Comparison of ENCODE assay signal across 20 cellular contexts in the genomic region with DNA sequence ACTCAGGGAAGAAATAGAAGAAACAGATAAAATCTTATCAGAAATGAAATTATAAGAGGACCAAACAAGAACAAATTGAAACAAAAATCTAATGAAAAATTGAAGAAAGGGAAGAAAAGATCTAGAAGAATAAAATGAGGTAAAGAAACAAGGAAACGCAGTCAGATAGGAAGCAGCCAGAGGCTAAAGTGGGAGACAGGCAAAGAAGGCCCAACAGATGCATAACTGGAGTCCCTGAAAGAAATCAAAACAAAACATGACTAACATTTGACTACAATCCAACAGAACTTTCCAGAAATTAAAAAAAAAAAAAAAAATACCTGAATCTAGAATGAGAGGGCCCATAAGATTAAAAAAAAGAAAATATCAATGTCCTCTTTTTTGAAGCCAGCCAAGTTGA.
DNase-seq lines count a peak whose midpoint lies in the region; ATAC-seq, FAIRE-seq and TF ChIP-seq lines count a peak whose summit lies in the region.
"Had no signal": no experiment of that assay in that cellular context is flagged by ENCODE, and none has a peak within 500 bp of the region (broad histone marks: within the 10 kb centered on the region; RNA-seq: fewer than 3 reads in every experiment).

No MANE protein-coding gene starts in this region.

- WGBS in A549 (ENCODE audit: missing lambda C conversion rate), result 97% methylated on average over 1 of the region's 1 CpG

- ATAC-seq in A549, result no peak
- ATAC-seq in stimulated activated naive CD8-positive, alpha-beta T cell treated with anti-CD3 and anti-CD28 coated beads, Interleukin-15, amount 100 ng/mL, for 72 hours, result no peak
- no peak for ATAC-seq in GM19324 (IDR thresholded peaks at IDR 0.05; ENCODE audit: low FRiP score, unreplicated experiment)
- ATAC-seq: left lobe of liver had no signal

- no peak for TF ChIP-seq POLR2A in A549 (IDR thresholded peaks at IDR 0.05; ENCODE audit: low read length)

- H3K4me1 ChIP-seq in A549, result peaks cover 9% of the 10 kb centered on the region
- H3K4me1 ChIP-seq: adrenal gland had no signal

- H3K9me3 ChIP-seq in A549, result peaks cover 26% of the 10 kb centered on the region

- H3K27ac ChIP-seq in A549 (no peak overlapping the region), caudate nucleus (ENCODE audit: low read depth, low read length) (peak overlapping the region; percentile 53)
- H3K27ac ChIP-seq: adrenal gland had no signal

- H3K4me3 Mint-ChIP-seq in stimulated activated naive CD8-positive, alpha-beta T cell treated with anti-CD3 and anti-CD28 coated beads, Interleukin-15, amount 100 ng/mL, for 72 hours, result no peak overlapping the region
- H3K4me3 Mint-ChIP-seq in immature natural killer cell, result peak overlapping the region in 1 of 5 donors; percentile 10
- H3K4me3 Mint-ChIP-seq in activated CD4-positive, alpha-beta T cell treated with anti-CD3 and anti-CD28 coated beads, Interleukin-2, amount 10 ng/mL, durations not matched to agents 24 days and 14 days, result no peak overlapping the region
- H3K4me3 Mint-ChIP-seq: H9 had no signal

- H3K27ac Mint-ChIP-seq in stimulated activated naive CD8-positive, alpha-beta T cell treated with anti-CD3 and anti-CD28 coated beads, Interleukin-15, amount 100 ng/mL, for 72 hours, result no peak overlapping the region
- no peak overlapping the region for H3K27ac Mint-ChIP-seq in immature natural killer cell
- H3K27ac Mint-ChIP-seq in activated CD4-positive, alpha-beta T cell treated with anti-CD3 and anti-CD28 coated beads, Interleukin-2, amount 10 ng/mL, durations not matched to agents 24 days and 14 days, result no peak overlapping the region

- TF ChIP-seq EP300 in A549 (IDR thresholded peaks at IDR 0.05), result no peak

- FAIRE-seq in A549 (lab: Jason Lieb, UNC), result no peak
- FAIRE-seq: small intestine had no signal

- no peaks in the 10 kb centered on the region for H3K4me1 Mint-ChIP-seq in stimulated activated naive CD8-positive, alpha-beta T cell treated with anti-CD3 and anti-CD28 coated beads, Interleukin-15, amount 100 ng/mL, for 72 hours
- no peaks in the 10 kb centered on the region for H3K4me1 Mint-ChIP-seq in immature natural killer cell
- no peaks in the 10 kb centered on the region for H3K4me1 Mint-ChIP-seq in activated CD4-positive, alpha-beta T cell treated with anti-CD3 and anti-CD28 coated beads, Interleukin-2, amount 10 ng/mL, durations not matched to agents 24 days and 14 days

- H3K4me3 ChIP-seq in A549 (no peak overlapping the region), fibroblast of pulmonary artery (replicated peaks; ENCODE audit: low read depth, low read length) (no peak overlapping the region)
- H3K4me3 ChIP-seq: adrenal gland had no signal

- H3K4me2 ChIP-seq in A549, result no peak overlapping the region

- POLR2A ChIA-PET in A549 (lab: Yijun Ruan, JAX), result no interaction called here

- peaks cover 5 to 15% (median 9%) of the 10 kb centered on the region in 3 donors for H3K36me3 Mint-ChIP-seq in immature natural killer cell
- peaks cover 3% of the 10 kb centered on the region for H3K36me3 Mint-ChIP-seq in activated CD4-positive, alpha-beta T cell treated with anti-CD3 and anti-CD28 coated beads, Interleukin-2, amount 10 ng/mL, durations not matched to agents 24 days and 14 days (ENCODE audit: low read depth)

- TF ChIP-seq CTCF in A549 (IDR thresholded peaks at IDR 0.05) (no peak), fibroblast of pulmonary artery (IDR thresholded peaks at IDR 0.05; ENCODE audit: low read length, missing control alignments) (no peak)

- intact Hi-C loops in activated CD4-positive, alpha-beta T cell treated with anti-CD3 and anti-CD28 coated beads, Interleukin-2, amount 10 ng/mL, durations not matched to agents 24 days and 14 days (cut with micrococcal nuclease), result no loop called here

- peaks cover 14 to 29% of the 10 kb centered on the region in 2 donors for H3K9me3 Mint-ChIP-seq in stimulated activated naive CD8-positive, alpha-beta T cell treated with anti-CD3 and anti-CD28 coated beads, Interleukin-15, amount 100 ng/mL, for 72 hours
- peaks cover 4 to 17% (median 12%) of the 10 kb centered on the region in 6 donors for H3K9me3 Mint-ChIP-seq in immature natural killer cell
- H3K9me3 Mint-ChIP-seq in activated CD4-positive, alpha-beta T cell treated with anti-CD3 and anti-CD28 coated beads, Interleukin-2, amount 10 ng/mL, durations not matched to agents 24 days and 14 days, result peaks cover 23% of the 10 kb centered on the region

- no peaks in the 10 kb centered on the region for H3K27me3 Mint-ChIP-seq in stimulated activated naive CD8-positive, alpha-beta T cell treated with anti-CD3 and anti-CD28 coated beads, Interleukin-15, amount 100 ng/mL, for 72 hours
- H3K27me3 Mint-ChIP-seq in immature natural killer cell (ENCODE audit: low read depth in 3 of 3), result peaks cover 0 to 5% (median 4%) of the 10 kb centered on the region in 3 donors
- no peaks in the 10 kb centered on the region for H3K27me3 Mint-ChIP-seq in activated CD4-positive, alpha-beta T cell treated with anti-CD3 and anti-CD28 coated beads, Interleukin-2, amount 10 ng/mL, durations not matched to agents 24 days and 14 days

- DNase-seq in A549 (ENCODE audit: low read depth in 1 of 2, low spot score in 1 of 2) (peak in 1 of 2 experiments; percentile 50), OCI-M1 (lab: John Stamatoyannopoulos, UW) (peak; percentile 1), caudate nucleus (lab: John Stamatoyannopoulos, UW) (no peak), fibroblast of pulmonary artery (ENCODE audit: low read depth) (peak; percentile 31), immature natural killer cell (no peak)
- no peak for DNase-seq in stimulated activated naive CD8-positive, alpha-beta T cell treated with anti-CD3 and anti-CD28 coated beads, Interleukin-15, amount 100 ng/mL, for 72 hours
- DNase-seq in activated CD4-positive, alpha-beta T cell treated with anti-CD3 and anti-CD28 coated beads, Interleukin-2, amount 10 ng/mL, durations not matched to agents 24 days and 14 days, result no peak
- DNase-seq: activated CD4-positive, alpha-beta T cell treated with anti-CD3 and anti-CD28 coated beads for 48 hours; activated CD8-positive, alpha-beta memory T cell treated with anti-CD3 and anti-CD28 coated beads, Interleukin-2, amount 50 U/mL, for 48 hours; activated gamma-delta T cell; adrenal gland; C1 segment of cervical spinal cord; H9; NCI-H187; NCI-H446 treated with DMSO at 0.1 percent for 48 hours; SHP77; small intestine; stimulated activated CD4-positive, alpha-beta T cell treated with anti-CD3 and anti-CD28 coated beads, Interleukin-4, amount 100 ng/mL, for 24 hours had no signal

- no peak for TF ChIP-seq RAD21 in A549 (conservative IDR thresholded peaks at IDR 0.05 in 1 of 2, IDR thresholded peaks at IDR 0.05 in 1 of 2)

- CTCF ChIA-PET in A549 (lab: Yijun Ruan, JAX), result interaction anchor here (0.9 kb wide), 1 partner anchor 61 kb away, joined by 5 read pairs; no protein-coding TSS in a partner anchor

TF ChIP-seq in A549, 52 proteins besides CTCF, POLR2A, EP300 and RAD21:
- TF ChIP-seq KDM1A (IDR thresholded peaks at IDR 0.05; ENCODE audit: low read depth) (peak; percentile 12; the same call in 1 of the 2 replicates), FOSL2 (IDR thresholded peaks at IDR 0.05) (no peak), FOSL2 (CRISPR knock-in tag; IDR thresholded peaks at IDR 0.05) (no peak)

Comparison
In these comparisons a context has a peak if more than half of its experiments do, and no peak if none do; other contexts are left out.
1. DNase-seq: peak in OCI-M1 (single experiment) and fibroblast of pulmonary artery (single experiment); none in caudate nucleus (0 of 61), stimulated activated naive CD8-positive, alpha-beta T cell treated with anti-CD3 and anti-CD28 coated beads, Interleukin-15, amount 100 ng/mL, for 72 hours (0 of 2), immature natural killer cell (0 of 3) and activated CD4-positive, alpha-beta T cell treated with anti-CD3 and anti-CD28 coated beads, Interleukin-2, amount 10 ng/mL, durations not matched to agents 24 days and 14 days (single experiment).